Comparison of ENCODE assay signal across 1 cellular context in genomic region chr1:65538664-65539063, GRCh38.
TF ChIP-seq lines count a peak whose summit lies in the region.

No MANE protein-coding gene starts in this region.

TF ChIP-seq in K562, 482 proteins besides CTCF, POLR2A, EP300 and RAD21 (continued from another document and continues in another):
- TF ChIP-seq TFE3 (CRISPR knock-in tag; IDR thresholded peaks at IDR 0.05) = no peak
- TF ChIP-seq SNRNP70 (optimal IDR thresholded peaks at IDR 0.05; ENCODE audit: low read depth, low read length) = no peak
- TF ChIP-seq HMGN3 (IDR thresholded peaks at IDR 0.05; ENCODE audit: borderline replicate concordance, extremely low read depth, insufficient read length, low read depth, low read length) = no peak
- TF ChIP-seq EP400 (IDR thresholded peaks at IDR 0.05) = peak; percentile 72
- TF ChIP-seq RAD51 (IDR thresholded peaks at IDR 0.05; ENCODE audit: borderline replicate concordance, low read depth) = no peak
- TF ChIP-seq SMARCB1 (IDR thresholded peaks at IDR 0.05; ENCODE audit: insufficient read length, low read depth) = no peak
- no peak for TF ChIP-seq KDM4B (IDR thresholded peaks at IDR 0.05; ENCODE audit: borderline replicate concordance in 2 of 2, low read depth in 1 of 2)
- TF ChIP-seq OTX1 (CRISPR knock-in tag; IDR thresholded peaks at IDR 0.05) = no peak
- no peak for TF ChIP-seq SRSF3 (IDR thresholded peaks at IDR 0.05; ENCODE audit: insufficient read depth, low read length)
- no peak for TF ChIP-seq RBM22 (IDR thresholded peaks at IDR 0.05; ENCODE audit: low read depth, low read length, poor library complexity, severe bottlenecking)
- TF ChIP-seq ADNP (tag; IDR thresholded peaks at IDR 0.05) = peak; percentile 66
- TF ChIP-seq BHLHE40 (IDR thresholded peaks at IDR 0.05; ENCODE audit: low read length) = no peak
- no peak for TF ChIP-seq ELK3 (CRISPR knock-in tag; IDR thresholded peaks at IDR 0.05)
- peak; percentile 48 for TF ChIP-seq HDAC3 (IDR thresholded peaks at IDR 0.05; ENCODE audit: borderline replicate concordance, partially characterized antibody)
- no peak for TF ChIP-seq KDM5B (IDR thresholded peaks at IDR 0.05; ENCODE audit: insufficient replicate concordance, low read depth, low read length)
- TF ChIP-seq NR3C1 (CRISPR knock-in tag; IDR thresholded peaks at IDR 0.05) = no peak
- no peak for TF ChIP-seq GABPB1 (CRISPR knock-in tag; IDR thresholded peaks at IDR 0.05)
- no peak for TF ChIP-seq MTA3 (IDR thresholded peaks at IDR 0.05; ENCODE audit: borderline replicate concordance)
- TF ChIP-seq U2AF2 (optimal IDR thresholded peaks at IDR 0.05; ENCODE audit: low read depth, low read length) = no peak
- no peak for TF ChIP-seq PHB (CRISPR knock-in tag; IDR thresholded peaks at IDR 0.05)
- TF ChIP-seq STAT5A (IDR thresholded peaks at IDR 0.05; ENCODE audit: borderline replicate concordance, low read length) = no peak
- no peak for TF ChIP-seq ZFX (CRISPR knock-in tag; IDR thresholded peaks at IDR 0.05)
- no peak for TF ChIP-seq MXI1 (IDR thresholded peaks at IDR 0.05; ENCODE audit: low read depth, low read length)
- TF ChIP-seq RBBP5 (IDR thresholded peaks at IDR 0.05; ENCODE audit: borderline replicate concordance, insufficient read depth, low read length, poor library complexity, severe bottlenecking) = no peak
- no peak for TF ChIP-seq E2F5 (CRISPR knock-in tag; IDR thresholded peaks at IDR 0.05)
- TF ChIP-seq PCBP1 (IDR thresholded peaks at IDR 0.05; ENCODE audit: low read depth, low read length, poor library complexity, severe bottlenecking) = no peak
- no peak for TF ChIP-seq NR2C1 (IDR thresholded peaks at IDR 0.05)
- TF ChIP-seq NR2C1 (tag; IDR thresholded peaks at IDR 0.05) = no peak
- TF ChIP-seq ZNF695 (CRISPR knock-in tag; IDR thresholded peaks at IDR 0.05) = no peak
- no peak for TF ChIP-seq SMARCA5 (IDR thresholded peaks at IDR 0.05)
- no peak for TF ChIP-seq ZNF696 (CRISPR knock-in tag; conservative IDR thresholded peaks at IDR 0.05)
- TF ChIP-seq ARID4B (CRISPR knock-in tag; IDR thresholded peaks at IDR 0.05) = no peak
- no peak for TF ChIP-seq TSHZ1 (CRISPR knock-in tag; IDR thresholded peaks at IDR 0.05)
- no peak for TF ChIP-seq FOXJ2 (tag; IDR thresholded peaks at IDR 0.05)
- TF ChIP-seq GMEB1 (CRISPR knock-in tag; IDR thresholded peaks at IDR 0.05) = no peak
- no peak for TF ChIP-seq L3MBTL2 (IDR thresholded peaks at IDR 0.05)
- TF ChIP-seq ZEB2 (IDR thresholded peaks at IDR 0.05) = no peak; the same call in 1 of the 2 replicates
- TF ChIP-seq ZNF778 (CRISPR knock-in tag; IDR thresholded peaks at IDR 0.05) = no peak
- no peak for TF ChIP-seq MECOM (CRISPR knock-in tag; IDR thresholded peaks at IDR 0.05)
- TF ChIP-seq KAT7 (CRISPR knock-in tag; IDR thresholded peaks at IDR 0.05; ENCODE audit: borderline replicate concordance) = no peak
- no peak for TF ChIP-seq RBM15 (IDR thresholded peaks at IDR 0.05; ENCODE audit: insufficient read depth, low read length)
- TF ChIP-seq HLTF (IDR thresholded peaks at IDR 0.05) = peak; percentile 60; the same call in 1 of the 2 replicates
- no peak for TF ChIP-seq ILK (tag; IDR thresholded peaks at IDR 0.05; ENCODE audit: borderline replicate concordance, low read depth)
- TF ChIP-seq ZNF707 (CRISPR knock-in tag; conservative IDR thresholded peaks at IDR 0.05) = no peak
- no peak for TF ChIP-seq KLF13 (tag; IDR thresholded peaks at IDR 0.05; ENCODE audit: borderline replicate concordance, low read depth)
- TF ChIP-seq ZNF609 (CRISPR knock-in tag; IDR thresholded peaks at IDR 0.05; ENCODE audit: borderline replicate concordance) = no peak
- no peak for TF ChIP-seq TRIM28 (IDR thresholded peaks at IDR 0.05)
- TF ChIP-seq PURB (CRISPR knock-in tag; IDR thresholded peaks at IDR 0.05; ENCODE audit: low read depth) = no peak
- TF ChIP-seq TCF3 (CRISPR knock-in tag; IDR thresholded peaks at IDR 0.05) = peak; percentile 79
- no peak for TF ChIP-seq NR1H2 (CRISPR knock-in tag; IDR thresholded peaks at IDR 0.05)
